25 cellular contexts compared by ENCODE assay signal in the genomic region with DNA sequence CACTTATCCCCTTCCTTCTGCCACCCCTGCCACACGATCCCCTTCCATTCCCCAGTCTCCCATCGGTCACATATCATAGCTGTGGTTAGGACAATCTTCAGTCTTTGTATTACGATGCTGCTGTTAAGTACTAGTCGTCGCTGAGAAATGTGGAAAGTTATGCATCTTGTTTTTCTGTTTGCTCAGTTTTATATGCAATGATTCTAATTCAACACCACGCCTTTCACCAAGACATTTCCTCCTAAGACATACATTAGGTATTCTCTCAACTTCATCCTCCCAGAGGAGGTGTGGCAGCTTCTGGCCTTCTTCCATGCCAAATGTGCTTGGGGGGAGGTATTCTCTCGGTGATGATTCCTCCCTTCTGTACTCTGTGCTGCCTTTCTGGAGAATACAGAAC.
DNase-seq lines count a peak whose midpoint lies in the region; ATAC-seq, FAIRE-seq and TF ChIP-seq lines count a peak whose summit lies in the region.
"Had no signal": no experiment of that assay in that cellular context is flagged by ENCODE, and none has a peak within 500 bp of the region (broad histone marks: within the 10 kb centered on the region; RNA-seq: fewer than 3 reads in every experiment).

No MANE protein-coding gene starts in this region.

- ATAC-seq in HG02981 (IDR thresholded peaks at IDR 0.05; ENCODE audit: unreplicated experiment), result no peak
- no peak for ATAC-seq in body of pancreas
- ATAC-seq: sciatic nerve; stimulated activated naive CD8-positive, alpha-beta T cell treated with anti-CD3 and anti-CD28 coated beads, Interleukin-15, amount 100 ng/mL, for 72 hours; T-cell had no signal

- H3K27me3 ChIP-seq in Caco-2 (replicated peaks; ENCODE audit: control insufficient read depth, insufficient read depth, low read length), result no peaks in the 10 kb centered on the region
- H3K27me3 ChIP-seq in neutrophil, result no peaks in the 10 kb centered on the region
- H3K27me3 ChIP-seq in body of pancreas, result no peaks in the 10 kb centered on the region
- H3K27me3 ChIP-seq: neural progenitor cell, thyroid gland had no signal

- H3K27me3 Mint-ChIP-seq in Caco-2 (ENCODE audit: insufficient read depth, unreplicated experiment) (no peaks in the 10 kb centered on the region), immature natural killer cell (ENCODE audit: low read depth in 3 of 3) (no peaks in the 10 kb centered on the region)
- H3K27me3 Mint-ChIP-seq: CD4-positive, alpha-beta T cell; dendritic cell treated with granulocyte-macrophage colony-stimulating factor and Interleukin-4, amounts not matched to agents 40 ng/mL and 50 ng/mL, for 4 days; progenitor cell of endocrine pancreas; stimulated activated naive CD8-positive, alpha-beta T cell treated with anti-CD3 and anti-CD28 coated beads, Interleukin-15, amount 100 ng/mL, for 72 hours; T-cell had no signal

- H3K36me3 Mint-ChIP-seq in Caco-2 (ENCODE audit: insufficient read depth, unreplicated experiment) (peaks cover 86% of the 10 kb centered on the region), immature natural killer cell (peaks cover 19 to 29% (median 23%) of the 10 kb centered on the region in 3 donors)

- no TSS peak for BruUV-seq in Caco-2 (replicated peaks; lab: Mats Ljungman, UMichigan)

- H3K4me1 ChIP-seq in Caco-2 (no peaks in the 10 kb centered on the region), neutrophil (ENCODE audit: control insufficient read depth in 1 of 2, insufficient read depth in 1 of 2, low read depth in 1 of 2, low read length in 1 of 2) (peaks cover 60 to 64% of the 10 kb centered on the region in 2 experiments), body of pancreas (peaks cover 2% of the 10 kb centered on the region)

- H3K36me3 ChIP-seq in Caco-2 (ENCODE audit: control insufficient read depth, insufficient read depth, low read length), result peaks cover 10% of the 10 kb centered on the region
- peaks cover 65% of the 10 kb centered on the region for H3K36me3 ChIP-seq in neutrophil
- peaks cover 0 to 21% of the 10 kb centered on the region in 2 donors for H3K36me3 ChIP-seq in body of pancreas (replicated peaks in 1 of 2; ENCODE audit: insufficient read depth in 1 of 2, low read depth in 2 of 2)

- FAIRE-seq in HTR-8/SVneo (lab: Jason Lieb, UNC), result peak; percentile 93
- FAIRE-seq: GM18507, keratinocyte, TTC549 had no signal

- H3K9me3 Mint-ChIP-seq in Caco-2 (ENCODE audit: unreplicated experiment) (no peaks in the 10 kb centered on the region), immature natural killer cell (no peaks in the 10 kb centered on the region)
- H3K9me3 Mint-ChIP-seq: CD4-positive, alpha-beta T cell; dendritic cell treated with granulocyte-macrophage colony-stimulating factor and Interleukin-4, amounts not matched to agents 40 ng/mL and 50 ng/mL, for 4 days; neural progenitor cell; stimulated activated naive CD8-positive, alpha-beta T cell treated with anti-CD3 and anti-CD28 coated beads, Interleukin-15, amount 100 ng/mL, for 72 hours; T-cell had no signal

- CTCF ChIA-PET in Caco-2 (lab: Charles Lee), result no interaction called here

- H3K4me3 Mint-ChIP-seq in Caco-2 (ENCODE audit: unreplicated experiment) (no peak overlapping the region), immature natural killer cell (no peak overlapping the region)
- H3K4me3 Mint-ChIP-seq: CD4-positive, alpha-beta T cell; dendritic cell treated with granulocyte-macrophage colony-stimulating factor and Interleukin-4, amounts not matched to agents 40 ng/mL and 50 ng/mL, for 4 days; neural progenitor cell; stimulated activated naive CD8-positive, alpha-beta T cell treated with anti-CD3 and anti-CD28 coated beads, Interleukin-15, amount 100 ng/mL, for 72 hours; T-cell had no signal

- 95 to 96% methylated on average over 7 of the region's 7 CpGs for WGBS in body of pancreas, 2 donors

- TF ChIP-seq POLR2A in body of pancreas (IDR thresholded peaks at IDR 0.05), result no peak

- H3K9me3 ChIP-seq in Caco-2 (no peaks in the 10 kb centered on the region), neutrophil (no peaks in the 10 kb centered on the region), body of pancreas (no peaks in the 10 kb centered on the region)
- H3K9me3 ChIP-seq: thyroid gland had no signal

- no peak for TF ChIP-seq CTCF in Caco-2 (IDR thresholded peaks at IDR 0.05; ENCODE audit: insufficient read depth in 1 of 2, low read depth in 1 of 2, low read length in 1 of 2, severe bottlenecking in 1 of 2, unreplicated experiment in 1 of 2)
- TF ChIP-seq CTCF in neutrophil (IDR thresholded peaks at IDR 0.05), result no peak
- TF ChIP-seq CTCF in body of pancreas (IDR thresholded peaks at IDR 0.05), result no peak

- POLR2A ChIA-PET in Caco-2 (lab: Charles Lee), result no interaction called here

- H3K4me3 ChIP-seq in Caco-2 (ENCODE audit: low read depth, low read length) (no peak overlapping the region), neutrophil (ENCODE audit: low read depth in 1 of 2, low read length in 1 of 2) (no peak overlapping the region), body of pancreas (no peak overlapping the region)
- H3K4me3 ChIP-seq: neural progenitor cell, thyroid gland had no signal

- H3K4me1 Mint-ChIP-seq in Caco-2 (ENCODE audit: low read depth, unreplicated experiment), result no peaks in the 10 kb centered on the region
- H3K4me1 Mint-ChIP-seq in immature natural killer cell, result peaks cover 6 to 16% of the 10 kb centered on the region in 2 donors
- H3K4me1 Mint-ChIP-seq: neural progenitor cell; stimulated activated naive CD8-positive, alpha-beta T cell treated with anti-CD3 and anti-CD28 coated beads, Interleukin-15, amount 100 ng/mL, for 72 hours had no signal

- intact Hi-C loops in Caco-2 (cut with micrococcal nuclease; ENCODE audit: unreplicated experiment) (no loop called here), body of pancreas (cut with DNase I) (no loop called here)

- no peak for DNase-seq in Caco-2
- no peak for DNase-seq in HTR-8/SVneo (ENCODE audit: insufficient read length, low spot score)
- peak; percentile 62 for DNase-seq in amniotic epithelial cell (ENCODE audit: low read depth)
- DNase-seq in immature natural killer cell, result no peak
- no peak for DNase-seq in body of pancreas
- DNase-seq: activated naive CD4-positive, alpha-beta T cell; activated T-cell treated with anti-CD3 and anti-CD28 coated beads, Interleukin-2, amount 50 U/mL, for 48 hours; CD4-positive, alpha-beta T cell; GDM1; HCEC 1CT; NCI-H2081 treated with DMSO at 0.1 percent for 48 hours; NCI-H446; SHP77 treated with DMSO at 0.1 percent for 48 hours; stimulated activated naive CD8-positive, alpha-beta T cell treated with anti-CD3 and anti-CD28 coated beads, Interleukin-15, amount 100 ng/mL, for 72 hours; T-cell; thyroid gland had no signal

- peak overlapping the region; percentile 85 for H3K27ac ChIP-seq in neutrophil
- H3K27ac ChIP-seq in body of pancreas, result no peak overlapping the region
- H3K27ac ChIP-seq: neural progenitor cell, thyroid gland had no signal

- peak overlapping the region; percentile 1 for H3K27ac Mint-ChIP-seq in Caco-2 (ENCODE audit: unreplicated experiment)
- H3K27ac Mint-ChIP-seq in immature natural killer cell, result peak overlapping the region in 2 of 6 donors; percentile 33 to 56
- H3K27ac Mint-ChIP-seq: CD4-positive, alpha-beta T cell; dendritic cell treated with granulocyte-macrophage colony-stimulating factor and Interleukin-4, amounts not matched to agents 40 ng/mL and 50 ng/mL, for 4 days; neural progenitor cell; progenitor cell of endocrine pancreas; stimulated activated naive CD8-positive, alpha-beta T cell treated with anti-CD3 and anti-CD28 coated beads, Interleukin-15, amount 100 ng/mL, for 72 hours; T-cell had no signal
